ENCODE assay signal across 8 cellular contexts in the genomic region with DNA sequence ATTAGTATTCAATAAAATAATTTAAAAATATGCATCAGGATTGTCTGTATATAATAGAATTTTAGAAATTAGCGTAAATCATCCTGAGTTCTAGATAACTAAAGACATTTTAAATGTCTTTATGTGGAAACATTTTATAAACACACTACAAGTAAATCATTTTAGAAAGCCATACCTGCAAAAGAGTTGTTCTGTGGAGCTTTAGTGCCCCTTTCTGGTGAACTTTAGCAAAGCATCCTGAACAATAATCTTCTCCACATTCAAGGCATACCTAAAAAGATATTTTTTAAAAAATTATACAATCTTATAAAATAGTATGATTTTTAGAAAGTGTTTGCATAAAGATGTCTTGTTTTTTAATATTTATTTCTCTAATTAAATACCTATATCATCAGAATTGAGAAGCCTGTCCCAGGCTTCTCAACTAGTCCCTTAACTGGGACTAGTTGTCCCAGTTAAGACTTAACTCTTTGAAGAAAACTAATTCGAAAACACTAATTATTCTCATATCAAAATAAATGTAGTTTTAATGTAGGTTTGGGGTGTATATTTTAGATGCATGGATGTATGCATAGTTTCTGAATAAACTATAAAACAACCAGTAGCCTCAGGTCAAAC. TPM values are rescaled to one million over a fixed set of nuclear protein-coding genes. Genes with fewer than 3 reads are reported as not detected.
DNase-seq lines count a peak whose midpoint lies in the region; ATAC-seq, FAIRE-seq and TF ChIP-seq lines count a peak whose summit lies in the region.

No MANE protein-coding gene starts in this region.

- FAIRE-seq in RCC 7860 (lab: Jason Lieb, UNC) = peak; percentile 66

- H3K27ac ChIP-seq in suprapubic skin = no peak overlapping the region

- H3K9me3 Mint-ChIP-seq in CD14-positive monocyte (no peaks in the 10 kb centered on the region), glutamatergic neuron (ENCODE audit: unreplicated experiment) (no peaks in the 10 kb centered on the region)
- H3K9me3 Mint-ChIP-seq in activated CD4-positive, alpha-beta memory T cell treated with anti-CD3 and anti-CD28 coated beads for 36 hours = no peaks in the 10 kb centered on the region

- H3K36me3 Mint-ChIP-seq in CD14-positive monocyte (no peaks in the 10 kb centered on the region), glutamatergic neuron (ENCODE audit: unreplicated experiment) (no peaks in the 10 kb centered on the region)
- H3K36me3 Mint-ChIP-seq in activated CD4-positive, alpha-beta memory T cell treated with anti-CD3 and anti-CD28 coated beads for 36 hours = no peaks in the 10 kb centered on the region

- POLR2A ChIA-PET in activated CD4-positive, alpha-beta memory T cell treated with anti-CD3 and anti-CD28 coated beads for 36 hours (lab: Charles Lee) = no interaction called here

- no peaks in the 10 kb centered on the region for H3K9me3 ChIP-seq in suprapubic skin

- no peaks in the 10 kb centered on the region for H3K4me1 ChIP-seq in suprapubic skin

- no peak for DNase-seq in CD14-positive monocyte (ENCODE audit: low spot score)
- peak; percentile 9 for DNase-seq in RCC 7860 (ENCODE audit: low spot score)
- no peak for DNase-seq in glutamatergic neuron
- no peak for DNase-seq in activated CD4-positive, alpha-beta memory T cell treated with anti-CD3 and anti-CD28 coated beads for 36 hours
- no peak for DNase-seq in islet precursor cell
- no peak for DNase-seq in suprapubic skin (ENCODE audit: low spot score in 2 of 2)

- no peak for TF ChIP-seq EP300 in suprapubic skin (IDR thresholded peaks at IDR 0.05)

- no peak for TF ChIP-seq POLR2A in suprapubic skin (IDR thresholded peaks at IDR 0.05)

- H3K4me3 ChIP-seq in suprapubic skin = no peak overlapping the region

- peak; percentile 66 for TF ChIP-seq CTCF in CD14-positive monocyte (IDR thresholded peaks at IDR 0.05)
- TF ChIP-seq CTCF in glutamatergic neuron (IDR thresholded peaks at IDR 0.05; ENCODE audit: partially characterized antibody, unreplicated experiment) = peak; percentile 53
- TF ChIP-seq CTCF in suprapubic skin (IDR thresholded peaks at IDR 0.05) = peak in 1 of 2 donors; percentile 33

- no peaks in the 10 kb centered on the region for H3K36me3 ChIP-seq in suprapubic skin

- no peaks in the 10 kb centered on the region for H3K4me1 Mint-ChIP-seq in CD14-positive monocyte
- H3K4me1 Mint-ChIP-seq in glutamatergic neuron (ENCODE audit: low read depth, unreplicated experiment) = no peaks in the 10 kb centered on the region
- no peaks in the 10 kb centered on the region for H3K4me1 Mint-ChIP-seq in activated CD4-positive, alpha-beta memory T cell treated with anti-CD3 and anti-CD28 coated beads for 36 hours (ENCODE audit: low read depth)

- no peak overlapping the region for H3K27ac Mint-ChIP-seq in CD14-positive monocyte
- no peak overlapping the region for H3K27ac Mint-ChIP-seq in glutamatergic neuron (ENCODE audit: unreplicated experiment)
- no peak overlapping the region for H3K27ac Mint-ChIP-seq in activated CD4-positive, alpha-beta memory T cell treated with anti-CD3 and anti-CD28 coated beads for 36 hours

- H3K4me3 Mint-ChIP-seq in CD14-positive monocyte (no peak overlapping the region), glutamatergic neuron (ENCODE audit: unreplicated experiment) (no peak overlapping the region)
- H3K4me3 Mint-ChIP-seq in activated CD4-positive, alpha-beta memory T cell treated with anti-CD3 and anti-CD28 coated beads for 36 hours = no peak overlapping the region

- ATAC-seq in HG02610 (IDR thresholded peaks at IDR 0.05; ENCODE audit: unreplicated experiment) = peak; percentile 49
- ATAC-seq in GM18909 (IDR thresholded peaks at IDR 0.05; ENCODE audit: poor library complexity, unreplicated experiment) = no peak

- CTCF ChIA-PET in activated CD4-positive, alpha-beta memory T cell treated with anti-CD3 and anti-CD28 coated beads for 36 hours (lab: Charles Lee) = no interaction called here

- intact Hi-C loops in CD14-positive monocyte (cut with micrococcal nuclease) = no loop called here
- intact Hi-C loops in activated CD4-positive, alpha-beta memory T cell treated with anti-CD3 and anti-CD28 coated beads for 36 hours (cut with micrococcal nuclease) = no loop called here

- H3K27me3 ChIP-seq in suprapubic skin = no peaks in the 10 kb centered on the region

- H3K27me3 Mint-ChIP-seq in CD14-positive monocyte (ENCODE audit: low read depth in 3 of 3) = peaks cover 0 to 2% (median 1%) of the 10 kb centered on the region in 3 donors
- no peaks in the 10 kb centered on the region for H3K27me3 Mint-ChIP-seq in glutamatergic neuron (ENCODE audit: unreplicated experiment)
- H3K27me3 Mint-ChIP-seq in activated CD4-positive, alpha-beta memory T cell treated with anti-CD3 and anti-CD28 coated beads for 36 hours = peaks cover 2% of the 10 kb centered on the region

- 38% methylated on average over 2 of the region's 2 CpGs for WGBS in suprapubic skin

RNA-seq across cellular contexts. Expression of a gene that starts 29.7 kb away (rescaled TPM):
- not detected for polyA plus RNA-seq in CD14-positive monocyte
- total RNA-seq in glutamatergic neuron (ENCODE audit: unreplicated experiment) = 1.4 TPM
- total RNA-seq in activated CD4-positive, alpha-beta memory T cell treated with anti-CD3 and anti-CD28 coated beads for 36 hours = not detected
- not detected for total RNA-seq in suprapubic skin
